In genomic region chr1:234170067-234170466, GRCh38 we compare ENCODE assay signal across 18 cellular contexts.
DNase-seq lines count a peak whose midpoint lies in the region; ATAC-seq and TF ChIP-seq lines count a peak whose summit lies in the region.
"Had no signal": no experiment of that assay in that cellular context is flagged by ENCODE, and none has a peak within 500 bp of the region (broad histone marks: within the 10 kb centered on the region; RNA-seq: fewer than 3 reads in every experiment).

No MANE protein-coding gene starts in this region.

- intact Hi-C loops in activated T-helper 2 cell treated with anti-CD3 and anti-CD28 coated beads, Interferon-gamma antibody, Interleukin-2, Interleukin-4, amounts not matched to agents 10 μg/mL and 5 μg/mL and 100 μg/mL, durations not matched to agents 14 hours and 24 hours and 36 hours (cut with micrococcal nuclease) = no loop called here
- intact Hi-C loops in CD8-positive, alpha-beta T cell (cut with DNase I, micrococcal nuclease) = no loop called here

- ATAC-seq in activated CD8-positive, alpha-beta memory T cell treated with anti-CD3 and anti-CD28 coated beads, Interleukin-2, amount 10 ng/mL, durations not matched to agents 7 days and 5 days = no peak
- no peak for ATAC-seq in T-helper 17 cell
- no peak for ATAC-seq in left lobe of liver
- no peak for ATAC-seq in CD8-positive, alpha-beta T cell
- ATAC-seq: HepG2, Panc1 had no signal

- no peaks in the 10 kb centered on the region for H3K27me3 ChIP-seq in HL-60 (ENCODE audit: insufficient read depth, poor library complexity, severe bottlenecking)
- H3K27me3 ChIP-seq in CD8-positive, alpha-beta T cell (ENCODE audit: insufficient read depth, low read length) = no peaks in the 10 kb centered on the region
- H3K27me3 ChIP-seq: SJCRH30 had no signal

- no peaks in the 10 kb centered on the region for H3K36me3 ChIP-seq in CD8-positive, alpha-beta T cell (ENCODE audit: insufficient read depth, low read length)
- H3K36me3 ChIP-seq: SJCRH30 had no signal

- H3K9me3 Mint-ChIP-seq in activated CD8-positive, alpha-beta memory T cell treated with anti-CD3 and anti-CD28 coated beads, Interleukin-2, amount 10 ng/mL, durations not matched to agents 7 days and 5 days (ENCODE audit: low read depth) = peaks cover 2% of the 10 kb centered on the region
- H3K9me3 Mint-ChIP-seq in activated T-helper 2 cell treated with anti-CD3 and anti-CD28 coated beads, Interferon-gamma antibody, Interleukin-2, Interleukin-4, amounts not matched to agents 10 μg/mL and 5 μg/mL and 100 μg/mL, durations not matched to agents 14 hours and 24 hours and 36 hours = no peaks in the 10 kb centered on the region
- H3K9me3 Mint-ChIP-seq in CD8-positive, alpha-beta T cell = no peaks in the 10 kb centered on the region
- H3K9me3 Mint-ChIP-seq: CD14-positive monocyte had no signal

- no peak for TF ChIP-seq CTCF in HL-60 (IDR thresholded peaks at IDR 0.05; ENCODE audit: insufficient read depth, low read length)
- no peak for TF ChIP-seq CTCF in CD8-positive, alpha-beta T cell (IDR thresholded peaks at IDR 0.05)

- CTCF ChIA-PET in activated CD8-positive, alpha-beta memory T cell treated with anti-CD3 and anti-CD28 coated beads, Interleukin-2, amount 10 ng/mL, durations not matched to agents 7 days and 5 days (lab: Charles Lee) = interaction anchor here (1.1 to 2.1 kb wide), 2 partner anchors 42 to 141 kb away, joined by 3 to 4 read pairs; no protein-coding TSS in a partner anchor
- CTCF ChIA-PET in CD8-positive, alpha-beta T cell (lab: Charles Lee) = no interaction called here

- H3K9me3 ChIP-seq in T-helper 17 cell (ENCODE audit: control insufficient read depth, low read length, poor library complexity, severe bottlenecking) = no peaks in the 10 kb centered on the region
- H3K9me3 ChIP-seq in CD8-positive, alpha-beta T cell (ENCODE audit: low read length) = no peaks in the 10 kb centered on the region
- H3K9me3 ChIP-seq: SJCRH30 had no signal

- H3K27ac ChIP-seq in HL-60 (replicated peaks) = peak overlapping the region; percentile 46
- no peak overlapping the region for H3K27ac ChIP-seq in CD8-positive, alpha-beta T cell (ENCODE audit: low read depth, low read length)
- H3K27ac ChIP-seq: SJCRH30 had no signal

- H3K4me3 Mint-ChIP-seq in activated CD8-positive, alpha-beta memory T cell treated with anti-CD3 and anti-CD28 coated beads, Interleukin-2, amount 10 ng/mL, durations not matched to agents 7 days and 5 days = no peak overlapping the region
- no peak overlapping the region for H3K4me3 Mint-ChIP-seq in T-helper 17 cell
- no peak overlapping the region for H3K4me3 Mint-ChIP-seq in activated T-helper 2 cell treated with anti-CD3 and anti-CD28 coated beads, Interferon-gamma antibody, Interleukin-2, Interleukin-4, amounts not matched to agents 10 μg/mL and 5 μg/mL and 100 μg/mL, durations not matched to agents 14 hours and 24 hours and 36 hours (ENCODE audit: low read depth)
- H3K4me3 Mint-ChIP-seq in CD8-positive, alpha-beta T cell = no peak overlapping the region
- H3K4me3 Mint-ChIP-seq: CD14-positive monocyte had no signal

- POLR2A ChIA-PET in CD8-positive, alpha-beta T cell (lab: Charles Lee) = no interaction called here

- H3K27ac Mint-ChIP-seq in activated CD8-positive, alpha-beta memory T cell treated with anti-CD3 and anti-CD28 coated beads, Interleukin-2, amount 10 ng/mL, durations not matched to agents 7 days and 5 days = peak overlapping the region; percentile 84
- H3K27ac Mint-ChIP-seq in T-helper 17 cell = peak overlapping the region; percentile 8
- peak overlapping the region; percentile 76 for H3K27ac Mint-ChIP-seq in activated T-helper 2 cell treated with anti-CD3 and anti-CD28 coated beads, Interferon-gamma antibody, Interleukin-2, Interleukin-4, amounts not matched to agents 10 μg/mL and 5 μg/mL and 100 μg/mL, durations not matched to agents 14 hours and 24 hours and 36 hours
- no peak overlapping the region for H3K27ac Mint-ChIP-seq in CD8-positive, alpha-beta T cell
- H3K27ac Mint-ChIP-seq: CD14-positive monocyte had no signal

- H3K4me1 ChIP-seq in CD8-positive, alpha-beta T cell (ENCODE audit: insufficient read depth, low read length) = peaks cover 11% of the 10 kb centered on the region
- H3K4me1 ChIP-seq: SJCRH30 had no signal

- no peak for DNase-seq in activated CD8-positive, alpha-beta memory T cell treated with anti-CD3 and anti-CD28 coated beads, Interleukin-2, amount 10 ng/mL, durations not matched to agents 7 days and 5 days
- no peak for DNase-seq in activated CD8-positive, alpha-beta memory T cell treated with anti-CD3 and anti-CD28 coated beads, Interleukin-2, amount 50 U/mL, for 48 hours
- DNase-seq in HL-60 (ENCODE audit: low read depth in 1 of 2, low spot score in 1 of 2) (no peak), T-helper 17 cell (no peak), left lobe of liver (ENCODE audit: low spot score) (no peak)
- DNase-seq in activated T-helper 2 cell treated with anti-CD3 and anti-CD28 coated beads, Interferon-gamma antibody, Interleukin-2, Interleukin-4, amounts not matched to agents 10 μg/mL and 5 μg/mL and 100 μg/mL, durations not matched to agents 14 hours and 24 hours and 36 hours (ENCODE audit: low spot score) = no peak
- DNase-seq in CD8-positive, alpha-beta T cell = no peak
- DNase-seq: DMS79 treated with DMSO at 0.1 percent for 48 hours, KG1, NCI-H1417, NCI-H187, NCI-H2107, NCI-H226, NCI-H526, SJCRH30 had no signal

- H3K36me3 Mint-ChIP-seq in activated CD8-positive, alpha-beta memory T cell treated with anti-CD3 and anti-CD28 coated beads, Interleukin-2, amount 10 ng/mL, durations not matched to agents 7 days and 5 days = peaks cover 6% of the 10 kb centered on the region
- no peaks in the 10 kb centered on the region for H3K36me3 Mint-ChIP-seq in T-helper 17 cell (ENCODE audit: low read depth)
- no peaks in the 10 kb centered on the region for H3K36me3 Mint-ChIP-seq in activated T-helper 2 cell treated with anti-CD3 and anti-CD28 coated beads, Interferon-gamma antibody, Interleukin-2, Interleukin-4, amounts not matched to agents 10 μg/mL and 5 μg/mL and 100 μg/mL, durations not matched to agents 14 hours and 24 hours and 36 hours (ENCODE audit: low read depth)
- H3K36me3 Mint-ChIP-seq in CD8-positive, alpha-beta T cell = no peaks in the 10 kb centered on the region
- H3K36me3 Mint-ChIP-seq: CD14-positive monocyte had no signal

- H3K4me3 ChIP-seq in HL-60 (replicated peaks; ENCODE audit: insufficient read depth, low read length) = no peak overlapping the region
- no peak overlapping the region for H3K4me3 ChIP-seq in CD8-positive, alpha-beta T cell (ENCODE audit: low read depth, low read length)
- H3K4me3 ChIP-seq: SJCRH30 had no signal

- peaks cover 29% of the 10 kb centered on the region for H3K4me1 Mint-ChIP-seq in activated CD8-positive, alpha-beta memory T cell treated with anti-CD3 and anti-CD28 coated beads, Interleukin-2, amount 10 ng/mL, durations not matched to agents 7 days and 5 days
- H3K4me1 Mint-ChIP-seq in T-helper 17 cell = peaks cover 10% of the 10 kb centered on the region
- H3K4me1 Mint-ChIP-seq in activated T-helper 2 cell treated with anti-CD3 and anti-CD28 coated beads, Interferon-gamma antibody, Interleukin-2, Interleukin-4, amounts not matched to agents 10 μg/mL and 5 μg/mL and 100 μg/mL, durations not matched to agents 14 hours and 24 hours and 36 hours (ENCODE audit: low read depth) = peaks cover 29% of the 10 kb centered on the region
- H3K4me1 Mint-ChIP-seq in CD8-positive, alpha-beta T cell (ENCODE audit: low read depth) = peaks cover 11% of the 10 kb centered on the region

- H3K27me3 Mint-ChIP-seq in activated CD8-positive, alpha-beta memory T cell treated with anti-CD3 and anti-CD28 coated beads, Interleukin-2, amount 10 ng/mL, durations not matched to agents 7 days and 5 days = peaks cover 6% of the 10 kb centered on the region
- peaks cover 29% of the 10 kb centered on the region for H3K27me3 Mint-ChIP-seq in T-helper 17 cell
- no peaks in the 10 kb centered on the region for H3K27me3 Mint-ChIP-seq in activated T-helper 2 cell treated with anti-CD3 and anti-CD28 coated beads, Interferon-gamma antibody, Interleukin-2, Interleukin-4, amounts not matched to agents 10 μg/mL and 5 μg/mL and 100 μg/mL, durations not matched to agents 14 hours and 24 hours and 36 hours (ENCODE audit: low read depth)
- peaks cover 9% of the 10 kb centered on the region for H3K27me3 Mint-ChIP-seq in CD8-positive, alpha-beta T cell (ENCODE audit: low read depth)
